In the genomic region with DNA sequence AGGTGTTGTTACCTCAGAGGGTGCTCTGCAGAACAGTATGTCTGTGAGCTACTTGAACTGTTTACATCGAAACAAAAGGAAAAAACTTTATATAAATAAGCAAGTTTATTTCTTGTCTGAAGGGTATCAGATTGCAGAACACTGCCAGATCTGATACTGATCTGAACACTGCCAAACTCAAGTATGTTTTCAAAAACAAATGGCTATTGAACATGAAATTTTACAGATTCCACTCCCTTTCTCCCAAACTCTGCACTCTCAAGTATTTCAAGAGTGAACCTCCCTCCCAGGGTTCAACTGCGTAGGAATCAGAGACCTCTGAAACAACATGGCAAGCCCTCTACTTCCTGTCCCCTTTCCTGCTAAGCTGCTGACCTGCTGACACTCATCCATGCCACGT, we compare ENCODE assay signal across 25 cellular contexts.
"Had no signal": no experiment of that assay in that cellular context is flagged by ENCODE, and none has a peak within 500 bp of the region (broad histone marks: within the 10 kb centered on the region; RNA-seq: fewer than 3 reads in every experiment).

No MANE protein-coding gene starts in this region.

- H3K36me3 Mint-ChIP-seq: naive B cell; naive thymus-derived CD8-positive, alpha-beta T cell; natural killer cell treated with Interleukin-12 subunit alpha and Interleukin-12 subunit beta and Interleukin-15 and Interleukin-18, amount 100 ng/mL, for 72 hours; neural progenitor cell; stimulated activated effector memory CD8-positive, alpha-beta T cell treated with anti-CD3 and anti-CD28 coated beads, Interleukin-12 subunit alpha, Interleukin-12 subunit beta, amount 100 ng/mL, for 72 hours; stimulated activated naive B cell treated with anti-CD40 and anti-IgM and Interleukin-4, amounts not matched to agents 10 μg/mL and 1 μg/mL and 100 μg/mL, for 72 hours had no signal

- H3K36me3 ChIP-seq: neural progenitor cell, ovary, right lobe of liver, sigmoid colon, stomach, thoracic aorta, thyroid gland, transverse colon, upper lobe of left lung, vagina had no signal

- H2AFZ ChIP-seq: neural progenitor cell had no signal

- H3K27ac ChIP-seq: neural progenitor cell, ovary, psoas muscle, right lobe of liver, sigmoid colon, stomach, thoracic aorta, thyroid gland, transverse colon, upper lobe of left lung, vagina had no signal

- H3K9ac ChIP-seq: neural progenitor cell had no signal

- H3K4me1 ChIP-seq: neural progenitor cell, psoas muscle, right lobe of liver, sigmoid colon, stomach, thyroid gland, transverse colon, upper lobe of left lung, vagina had no signal

- H3K9me3 Mint-ChIP-seq: stimulated activated effector memory CD8-positive, alpha-beta T cell treated with anti-CD3 and anti-CD28 coated beads, Interleukin-12 subunit alpha, Interleukin-12 subunit beta, amount 100 ng/mL, for 72 hours; stimulated activated naive B cell treated with anti-CD40 and anti-IgM and Interleukin-4, amounts not matched to agents 10 μg/mL and 1 μg/mL and 100 μg/mL, for 72 hours; stimulated activated naive CD8-positive, alpha-beta T cell treated with anti-CD3 and anti-CD28 coated beads, Interleukin-15, Interleukin-2, amounts not matched to agents 100 ng/mL and 50 ng/mL, for 24 hours had no signal

- H3K4me3 ChIP-seq: neural progenitor cell, ovary, psoas muscle, right lobe of liver, sigmoid colon, stomach, thoracic aorta, thyroid gland, transverse colon, upper lobe of left lung, vagina had no signal

- H3K4me2 ChIP-seq: neural progenitor cell had no signal

- H3K27me3 ChIP-seq: neural progenitor cell, ovary, right lobe of liver, sigmoid colon, stomach, thyroid gland, transverse colon, upper lobe of left lung, vagina had no signal

- H3K27ac Mint-ChIP-seq: naive B cell; naive thymus-derived CD8-positive, alpha-beta T cell; natural killer cell treated with Interleukin-12 subunit alpha and Interleukin-12 subunit beta and Interleukin-15 and Interleukin-18, amount 100 ng/mL, for 72 hours; neural progenitor cell; stimulated activated effector memory CD8-positive, alpha-beta T cell treated with anti-CD3 and anti-CD28 coated beads, Interleukin-12 subunit alpha, Interleukin-12 subunit beta, amount 100 ng/mL, for 72 hours; stimulated activated naive B cell treated with anti-CD40 and anti-IgM and Interleukin-4, amounts not matched to agents 10 μg/mL and 1 μg/mL and 100 μg/mL, for 72 hours; stimulated activated naive CD8-positive, alpha-beta T cell treated with anti-CD3 and anti-CD28 coated beads, Interleukin-15, Interleukin-2, amounts not matched to agents 100 ng/mL and 50 ng/mL, for 24 hours had no signal

- DNase-seq: naive B cell; naive thymus-derived CD8-positive, alpha-beta T cell; occipital lobe; ovary; psoas muscle; right cardiac atrium; right lobe of liver; sigmoid colon; small intestine; stimulated activated CD4-positive, alpha-beta T cell treated with anti-CD3 and anti-CD28 coated beads, Interleukin-15, amount 100 ng/mL, for 24 hours; stimulated activated CD4-positive, alpha-beta T cell treated with anti-CD3 and anti-CD28 coated beads, Interleukin-2, amount 100 ng/mL, for 24 hours; stimulated activated CD4-positive, alpha-beta T cell treated with anti-CD3 and anti-CD28 coated beads, Interleukin-2, amount 100 ng/mL, for 48 hours; stimulated activated CD4-positive, alpha-beta T cell treated with anti-CD3 and anti-CD28 coated beads, Interleukin-4, amount 100 ng/mL, for 24 hours; stimulated activated naive B cell treated with anti-CD40 and anti-IgM and Interleukin-4, amounts not matched to agents 10 μg/mL and 1 μg/mL and 100 μg/mL, for 72 hours; stimulated activated naive CD4-positive, alpha-beta T cell treated with Interleukin-2 at 50 U/mL for 16 hours; stomach; thyroid gland; transverse colon; upper lobe of left lung had no signal

- H3K4me1 Mint-ChIP-seq: naive B cell; naive thymus-derived CD8-positive, alpha-beta T cell; neural progenitor cell; stimulated activated effector memory CD8-positive, alpha-beta T cell treated with anti-CD3 and anti-CD28 coated beads, Interleukin-12 subunit alpha, Interleukin-12 subunit beta, amount 100 ng/mL, for 72 hours; stimulated activated naive B cell treated with anti-CD40 and anti-IgM and Interleukin-4, amounts not matched to agents 10 μg/mL and 1 μg/mL and 100 μg/mL, for 72 hours had no signal

- H3K4me3 Mint-ChIP-seq: naive thymus-derived CD8-positive, alpha-beta T cell; natural killer cell treated with Interleukin-12 subunit alpha and Interleukin-12 subunit beta and Interleukin-15 and Interleukin-18, amount 100 ng/mL, for 72 hours; neural progenitor cell; stimulated activated effector memory CD8-positive, alpha-beta T cell treated with anti-CD3 and anti-CD28 coated beads, Interleukin-12 subunit alpha, Interleukin-12 subunit beta, amount 100 ng/mL, for 72 hours; stimulated activated naive B cell treated with anti-CD40 and anti-IgM and Interleukin-4, amounts not matched to agents 10 μg/mL and 1 μg/mL and 100 μg/mL, for 72 hours; stimulated activated naive CD8-positive, alpha-beta T cell treated with anti-CD3 and anti-CD28 coated beads, Interleukin-15, Interleukin-2, amounts not matched to agents 100 ng/mL and 50 ng/mL, for 24 hours had no signal

- ATAC-seq: naive thymus-derived CD8-positive, alpha-beta T cell; natural killer cell treated with Interleukin-12 subunit alpha and Interleukin-12 subunit beta and Interleukin-15 and Interleukin-18, amount 100 ng/mL, for 72 hours; psoas muscle; right cardiac atrium; right lobe of liver; stimulated activated effector memory CD8-positive, alpha-beta T cell treated with anti-CD3 and anti-CD28 coated beads, Interleukin-12 subunit alpha, Interleukin-12 subunit beta, amount 100 ng/mL, for 72 hours; stimulated activated naive B cell treated with anti-CD40 and anti-IgM and Interleukin-4, amounts not matched to agents 10 μg/mL and 1 μg/mL and 100 μg/mL, for 72 hours had no signal

- H3K9me3 ChIP-seq: ovary, psoas muscle, right lobe of liver, sigmoid colon, stomach, thoracic aorta, thyroid gland, transverse colon, upper lobe of left lung, vagina had no signal
